12 cellular contexts compared by ENCODE assay signal in genomic region chr18:45828917-45829811, GRCh38. TPM values are rescaled to one million over a fixed set of nuclear protein-coding genes. Genes with fewer than 3 reads are reported as not detected.
DNase-seq lines count a peak whose midpoint lies in the region; ATAC-seq and TF ChIP-seq lines count a peak whose summit lies in the region.
"Had no signal": no experiment of that assay in that cellular context is flagged by ENCODE, and none has a peak within 500 bp of the region (broad histone marks: within the 10 kb centered on the region; RNA-seq: fewer than 3 reads in every experiment).

No MANE protein-coding gene starts in this region.

- peaks cover 2% of the 10 kb centered on the region for H3K9me3 Mint-ChIP-seq in neural progenitor cell
- H3K9me3 Mint-ChIP-seq: activated naive CD8-positive, alpha-beta T cell treated with anti-CD3 and anti-CD28 coated beads, Interleukin-2, amount 50 U/mL, for 24 hours; memory B cell had no signal

- DNase-seq in DMS153 (lab: John Stamatoyannopoulos, UW) (peak; percentile 53), NOMO-1 (lab: John Stamatoyannopoulos, UW; ENCODE audit: unreplicated experiment in 2 of 2) (peak; percentile 40 to 68), fibroblast of villous mesenchyme (ENCODE audit: low read depth) (peak; percentile 42), neural progenitor cell (ENCODE audit: low spot score) (no peak), A673 (ENCODE audit: low spot score) (no peak), NCI-H82 (lab: John Stamatoyannopoulos, UW) (no peak)
- DNase-seq: activated CD4-positive, CD25-positive, alpha-beta regulatory T cell treated with anti-CD3 and anti-CD28 coated beads, Interleukin-2, amount 50 U/mL, for 72 hours; activated naive CD8-positive, alpha-beta T cell treated with anti-CD3 and anti-CD28 coated beads, Interleukin-2, amount 50 U/mL, for 24 hours; thyroid gland had no signal

- no peaks in the 10 kb centered on the region for H4K20me1 ChIP-seq in neural progenitor cell (ENCODE audit: low read depth)

- H2AFZ ChIP-seq in neural progenitor cell (replicated peaks) = no peak overlapping the region

- H3K27me3 ChIP-seq in neural progenitor cell (no peaks in the 10 kb centered on the region), A673 (replicated peaks; ENCODE audit: insufficient read depth, low read depth, low read length, poor library complexity) (peaks cover 2% of the 10 kb centered on the region)
- H3K27me3 ChIP-seq: thyroid gland had no signal

- H3K36me3 Mint-ChIP-seq in neural progenitor cell = no peaks in the 10 kb centered on the region

- H3K79me2 ChIP-seq in neural progenitor cell (ENCODE audit: low read depth) = no peaks in the 10 kb centered on the region

- CTCF ChIA-PET in A673 (lab: Charles Lee) = no interaction called here

- no peaks in the 10 kb centered on the region for H3K36me3 ChIP-seq in neural progenitor cell
- H3K36me3 ChIP-seq in A673 (ENCODE audit: insufficient read depth, low read length, poor library complexity, severe bottlenecking) = no peaks in the 10 kb centered on the region
- H3K36me3 ChIP-seq: thyroid gland had no signal

- H3K4me2 ChIP-seq in neural progenitor cell = no peak overlapping the region

- POLR2A ChIA-PET in A673 (lab: Charles Lee; ENCODE audit: low non-redundant PET) = no interaction called here

- no peaks in the 10 kb centered on the region for H3F3A ChIP-seq in neural progenitor cell (ENCODE audit: low read depth)

- no peak overlapping the region for H3K4me3 ChIP-seq in fibroblast of villous mesenchyme (ENCODE audit: low read depth, low read length)
- no peak overlapping the region for H3K4me3 ChIP-seq in neural progenitor cell
- H3K4me3 ChIP-seq in A673 (ENCODE audit: low read depth, low read length, poor library complexity, severe bottlenecking) = no peak overlapping the region
- H3K4me3 ChIP-seq: thyroid gland had no signal

- peak overlapping the region; percentile 75 for H3K4me3 Mint-ChIP-seq in neural progenitor cell
- H3K4me3 Mint-ChIP-seq: activated naive CD8-positive, alpha-beta T cell treated with anti-CD3 and anti-CD28 coated beads, Interleukin-2, amount 50 U/mL, for 24 hours; memory B cell had no signal

- no peak for TF ChIP-seq CTCF in fibroblast of villous mesenchyme (IDR thresholded peaks at IDR 0.05; ENCODE audit: insufficient read depth, low read depth, low read length)
- no peak for TF ChIP-seq CTCF in neural progenitor cell (IDR thresholded peaks at IDR 0.05)
- no peak for TF ChIP-seq CTCF in A673 (conservative IDR thresholded peaks at IDR 0.05; ENCODE audit: low read depth, low read length)

- H3K4me1 ChIP-seq in neural progenitor cell (peaks cover 11% of the 10 kb centered on the region), A673 (ENCODE audit: insufficient read depth, low read length, poor library complexity, severe bottlenecking) (peaks cover 7% of the 10 kb centered on the region)

- peaks cover 18% of the 10 kb centered on the region for H3K27me3 Mint-ChIP-seq in neural progenitor cell (ENCODE audit: insufficient read depth, low read depth)

- intact Hi-C loops in A673 (cut with micrococcal nuclease; ENCODE audit: unreplicated experiment) = no loop called here

- no peak overlapping the region for H3K27ac Mint-ChIP-seq in neural progenitor cell
- H3K27ac Mint-ChIP-seq: activated naive CD8-positive, alpha-beta T cell treated with anti-CD3 and anti-CD28 coated beads, Interleukin-2, amount 50 U/mL, for 24 hours; memory B cell had no signal

- H3K4me1 Mint-ChIP-seq in neural progenitor cell = peaks cover 50% of the 10 kb centered on the region

- H3K27ac ChIP-seq in neural progenitor cell (no peak overlapping the region), A673 (ENCODE audit: low read depth, low read length, poor library complexity, severe bottlenecking) (no peak overlapping the region)
- H3K27ac ChIP-seq: thyroid gland had no signal

- H3K9ac ChIP-seq in neural progenitor cell = no peak overlapping the region

- no peaks in the 10 kb centered on the region for H3K9me3 ChIP-seq in neural progenitor cell (ENCODE audit: low read depth)
- no peaks in the 10 kb centered on the region for H3K9me3 ChIP-seq in A673 (ENCODE audit: low read depth, low read length, poor library complexity, severe bottlenecking)
- H3K9me3 ChIP-seq: thyroid gland had no signal

- BruUV-seq in A673 (replicated peaks; lab: Mats Ljungman, UMichigan) = no TSS peak

- no peak for ATAC-seq in GM21723 (IDR thresholded peaks at IDR 0.05; ENCODE audit: unreplicated experiment)
- ATAC-seq in HG03095 (IDR thresholded peaks at IDR 0.05; ENCODE audit: unreplicated experiment) = no peak
- ATAC-seq: activated naive CD8-positive, alpha-beta T cell treated with anti-CD3 and anti-CD28 coated beads, Interleukin-2, amount 50 U/mL, for 24 hours had no signal

RNA-seq across cellular contexts. Expression of gene SIGLEC15, which starts 3.7 kb away (rescaled TPM):
- 0.43 and 0.97 TPM in 2 replicates for total RNA-seq in fibroblast of villous mesenchyme
- total RNA-seq in neural progenitor cell (ENCODE audit: low replicate concordance) = not detected in 2 replicates
- 0.85 and 0.92 TPM in 2 replicates for total RNA-seq in A673 (2021)

Comparison
In these comparisons a context has a peak if more than half of its experiments do, and no peak if none do; other contexts are left out.
1. DNase-seq: peak in DMS153 (single experiment), NOMO-1 (2 of 2) and fibroblast of villous mesenchyme (single experiment); none in neural progenitor cell (single experiment), A673 (single experiment) and NCI-H82 (single experiment).